In genomic region chr16:2019919-2020831, GRCh38 we compare ENCODE assay signal across 1 cellular context.
TF ChIP-seq lines count a peak whose summit lies in the region.

No MANE protein-coding gene starts in this region.

TF ChIP-seq in SK-N-SH treated with all-trans-retinoic acid at 6 μM for 48 hours, 23 proteins besides CTCF, POLR2A, EP300 and RAD21 (continued from another document):
- TF ChIP-seq CSRNP3 (CRISPR knock-in tag; IDR thresholded peaks at IDR 0.05) (no peak), ZNF70 (CRISPR knock-in tag; IDR thresholded peaks at IDR 0.05) (no peak), ISL1 (CRISPR knock-in tag; IDR thresholded peaks at IDR 0.05) (no peak), ZNF565 (CRISPR knock-in tag; conservative IDR thresholded peaks at IDR 0.05; ENCODE audit: low read depth) (no peak), BACH2 (CRISPR knock-in tag; IDR thresholded peaks at IDR 0.05; ENCODE audit: borderline replicate concordance) (no peak), ESRRG (CRISPR knock-in tag; IDR thresholded peaks at IDR 0.05) (no peak), ARNTL (CRISPR knock-in tag; IDR thresholded peaks at IDR 0.05; ENCODE audit: borderline replicate concordance, low read depth) (no peak), ZC3H10 (CRISPR knock-in tag; IDR thresholded peaks at IDR 0.05) (no peak), POU6F1 (CRISPR knock-in tag; IDR thresholded peaks at IDR 0.05; ENCODE audit: borderline replicate concordance, low read depth) (no peak), RARB (CRISPR knock-in tag; IDR thresholded peaks at IDR 0.05) (no peak), SNAI2 (CRISPR knock-in tag; IDR thresholded peaks at IDR 0.05) (no peak), TOX (CRISPR knock-in tag; IDR thresholded peaks at IDR 0.05; ENCODE audit: borderline replicate concordance) (no peak), ZFP3 (CRISPR knock-in tag; IDR thresholded peaks at IDR 0.05) (no peak)
